In genomic region chr2:19347619-19348562, GRCh38 we compare ENCODE assay signal across 8 cellular contexts. TPM values are rescaled to one million over a fixed set of nuclear protein-coding genes. Genes with fewer than 3 reads are reported as not detected.
DNase-seq lines count a peak whose midpoint lies in the region; ATAC-seq and TF ChIP-seq lines count a peak whose summit lies in the region.

No MANE protein-coding gene starts in this region.

- peaks cover 21% of the 10 kb centered on the region for H3K27me3 Mint-ChIP-seq in activated naive CD4-positive, alpha-beta T cell treated with anti-CD3 and anti-CD28 coated beads, Interleukin-2, amount 50 U/mL, for 24 hours

- peak overlapping the region; percentile 98 for H3K9ac ChIP-seq in SK-N-MC (ENCODE audit: insufficient read length)

- peak overlapping the region; percentile 96 for H3K4me3 ChIP-seq in SK-N-MC
- peak overlapping the region; percentile 75 for H3K4me3 ChIP-seq in suprapubic skin

- H3K4me1 ChIP-seq in suprapubic skin = peaks cover 28% of the 10 kb centered on the region

- peak; percentile 90 for ATAC-seq in HG02610 (IDR thresholded peaks at IDR 0.05; ENCODE audit: unreplicated experiment)

- peak; percentile 75 to 90 for TF ChIP-seq POLR2A in suprapubic skin (IDR thresholded peaks at IDR 0.05)

- H3K36me3 Mint-ChIP-seq in activated naive CD4-positive, alpha-beta T cell treated with anti-CD3 and anti-CD28 coated beads, Interleukin-2, amount 50 U/mL, for 24 hours = no peaks in the 10 kb centered on the region

- H3K4me3 Mint-ChIP-seq in activated naive CD4-positive, alpha-beta T cell treated with anti-CD3 and anti-CD28 coated beads, Interleukin-2, amount 50 U/mL, for 24 hours = peak overlapping the region; percentile 95

- H3K9me3 Mint-ChIP-seq in activated naive CD4-positive, alpha-beta T cell treated with anti-CD3 and anti-CD28 coated beads, Interleukin-2, amount 50 U/mL, for 24 hours = no peaks in the 10 kb centered on the region

- H3K36me3 ChIP-seq in SK-N-MC (ENCODE audit: insufficient read depth, low read length) (no peaks in the 10 kb centered on the region), suprapubic skin (no peaks in the 10 kb centered on the region)

- DNase-seq in GM10266 (ENCODE audit: extremely low spot score) (peak; percentile 95), NCI-H1048 (lab: John Stamatoyannopoulos, UW) (peak; percentile 78), SK-N-MC (ENCODE audit: low read depth, low spot score) (peak; percentile 72), globus pallidus (ENCODE audit: low spot score) (peak; percentile 91), occipital lobe (lab: John Stamatoyannopoulos, UW) (peak; percentile 91), suprapubic skin (ENCODE audit: low spot score in 2 of 2) (peak; percentile 99)

- TF ChIP-seq EP300 in suprapubic skin (IDR thresholded peaks at IDR 0.05) = no peak

- H3K4me1 Mint-ChIP-seq in activated naive CD4-positive, alpha-beta T cell treated with anti-CD3 and anti-CD28 coated beads, Interleukin-2, amount 50 U/mL, for 24 hours = peaks cover 28% of the 10 kb centered on the region

- H3K27ac ChIP-seq in SK-N-MC = peak overlapping the region; percentile 42
- H3K27ac ChIP-seq in suprapubic skin = peak overlapping the region; percentile 91

- peak overlapping the region; percentile 97 for H3K27ac Mint-ChIP-seq in activated naive CD4-positive, alpha-beta T cell treated with anti-CD3 and anti-CD28 coated beads, Interleukin-2, amount 50 U/mL, for 24 hours

- no peaks in the 10 kb centered on the region for H3K9me3 ChIP-seq in SK-N-MC (ENCODE audit: low read depth, low read length)
- H3K9me3 ChIP-seq in suprapubic skin = no peaks in the 10 kb centered on the region

- no peak for TF ChIP-seq CTCF in GM10266 (IDR thresholded peaks at IDR 0.05; ENCODE audit: control insufficient read depth, insufficient read depth, low read depth, missing control alignments)
- no peak for TF ChIP-seq CTCF in suprapubic skin (IDR thresholded peaks at IDR 0.05)

- WGBS in suprapubic skin = 3% methylated on average over 34 of the region's 76 CpGs

- H3K27me3 ChIP-seq in suprapubic skin = peaks cover 38% of the 10 kb centered on the region

RNA-seq across cellular contexts. Expression of gene OSR1, which starts 10.5 kb away (rescaled TPM):
- 4.4 TPM for total RNA-seq in occipital lobe
- 10 to 100 TPM in 1 of 4 donors, 1 to 10 TPM in 3; 3.0 to 12.8 (median 5.6) TPM for total RNA-seq in suprapubic skin

Comparison
In these comparisons a context has a peak if more than half of its experiments do, and no peak if none do; other contexts are left out.
1. Peak in every context shown above with its lines: DNase-seq, ATAC-seq, H3K4me3 ChIP-seq and H3K27ac ChIP-seq.